ENCODE assay signal across 8 cellular contexts in genomic region chr10:69123306-69123746, GRCh38. TPM values are rescaled to one million over a fixed set of nuclear protein-coding genes. Genes with fewer than 3 reads are reported as not detected.
A peak's percentile ranks its signal among the peaks of the same experiment; 100 is the strongest.
DNase-seq lines count a peak whose midpoint lies in the region; ATAC-seq and TF ChIP-seq lines count a peak whose summit lies in the region.

No MANE protein-coding gene starts in this region.

- peaks cover 42% of the 10 kb centered on the region for H4K20me1 ChIP-seq in BLaER1

- peak overlapping the region; percentile 96 for H3K9ac ChIP-seq in BLaER1

- in situ Hi-C loops in astrocyte of the spinal cord (cut with HindIII; ENCODE audit: low sequenced_read_pairs), result no loop called here

- no peaks in the 10 kb centered on the region for H3K27me3 Mint-ChIP-seq in stimulated activated naive CD8-positive, alpha-beta T cell treated with anti-CD3 and anti-CD28 coated beads, Interleukin-15, amount 100 ng/mL, for 72 hours

- no peaks in the 10 kb centered on the region for H3K9me3 Mint-ChIP-seq in stimulated activated naive CD8-positive, alpha-beta T cell treated with anti-CD3 and anti-CD28 coated beads, Interleukin-15, amount 100 ng/mL, for 72 hours

- DNase-seq in NCI-H460 (ENCODE audit: extremely low read depth, low read depth) (peak; percentile 26), astrocyte of the spinal cord (ENCODE audit: low read depth, low spot score) (no peak), iPS-NIHi7 (ENCODE audit: extremely low spot score) (peak; percentile 70), posterior cingulate gyrus (no peak)
- no peak for DNase-seq in stimulated activated naive CD8-positive, alpha-beta T cell treated with anti-CD3 and anti-CD28 coated beads, Interleukin-15, amount 100 ng/mL, for 72 hours

- H3K4me3 Mint-ChIP-seq in stimulated activated naive CD8-positive, alpha-beta T cell treated with anti-CD3 and anti-CD28 coated beads, Interleukin-15, amount 100 ng/mL, for 72 hours, result peak overlapping the region; percentile 84 to 85

- peak overlapping the region; percentile 99 for H3K4me3 ChIP-seq in BLaER1
- H3K4me3 ChIP-seq in astrocyte of the spinal cord (ENCODE audit: low read depth, low read length), result peak overlapping the region; percentile 91

- H3K36me3 ChIP-seq in BLaER1, result no peaks in the 10 kb centered on the region

- no peaks in the 10 kb centered on the region for H3K9me3 ChIP-seq in BLaER1

- peak overlapping the region; percentile 87 to 94 for H3K27ac Mint-ChIP-seq in stimulated activated naive CD8-positive, alpha-beta T cell treated with anti-CD3 and anti-CD28 coated beads, Interleukin-15, amount 100 ng/mL, for 72 hours

- H3K27ac ChIP-seq in BLaER1, result peak overlapping the region; percentile 94

- peak overlapping the region; percentile 80 for H3K4me2 ChIP-seq in BLaER1

- H3K4me1 ChIP-seq in BLaER1, result peaks cover 31% of the 10 kb centered on the region

- intact Hi-C loops in posterior cingulate gyrus (cut with DNase I), result loop anchor here (5.0 kb wide), 1 partner anchor 136 kb away; the partner anchor contains the start of gene KIFBP

- ATAC-seq in GM18511 (IDR thresholded peaks at IDR 0.05; ENCODE audit: unreplicated experiment) (peak; percentile 41), HG02970 (IDR thresholded peaks at IDR 0.05; ENCODE audit: low FRiP score, unreplicated experiment) (peak; percentile 14)
- ATAC-seq in stimulated activated naive CD8-positive, alpha-beta T cell treated with anti-CD3 and anti-CD28 coated beads, Interleukin-15, amount 100 ng/mL, for 72 hours, result peak; percentile 52

- TF ChIP-seq CTCF in astrocyte of the spinal cord (IDR thresholded peaks at IDR 0.05; ENCODE audit: low read depth, low read length), result peak; percentile 48

- H3K27me3 ChIP-seq in BLaER1, result no peaks in the 10 kb centered on the region

- peaks cover 36% of the 10 kb centered on the region for H3K4me1 Mint-ChIP-seq in stimulated activated naive CD8-positive, alpha-beta T cell treated with anti-CD3 and anti-CD28 coated beads, Interleukin-15, amount 100 ng/mL, for 72 hours

RNA-seq across cellular contexts. Expression of gene VPS26A, which starts 0.7 kb away (rescaled TPM):
- 54.2 and 69.1 TPM in 2 replicates for total RNA-seq in NCI-H460 (2014; rRNA removed; shearing (Covaris generic))
- polyA plus RNA-seq in NCI-H460 (2014; cell fraction: nucleus; rRNA removed), result 15.8 and 35.5 TPM in 2 replicates

RNA-seq across cellular contexts. Expression of gene SRGN, which starts 35.4 kb away (rescaled TPM):
- 2,302 and 2,452 TPM in 2 replicates for total RNA-seq in NCI-H460 (2014; rRNA removed; shearing (Covaris generic))
- polyA plus RNA-seq in NCI-H460 (2014; cell fraction: nucleus; rRNA removed), result 977 and 1,067 TPM in 2 replicates

RNA-seq across cellular contexts. Expression of gene SUPV3L1, which starts 56.7 kb away (rescaled TPM):
- 75.9 and 79.0 TPM in 2 replicates for total RNA-seq in NCI-H460 (2014; rRNA removed; shearing (Covaris generic))
- 71.2 and 78.9 TPM in 2 replicates for polyA plus RNA-seq in NCI-H460 (2014; cell fraction: nucleus; rRNA removed)

Comparison
In these comparisons a context has a peak if more than half of its experiments do, and no peak if none do; other contexts are left out.
1. DNase-seq: peak in NCI-H460 (single experiment) and iPS-NIHi7 (single experiment); none in astrocyte of the spinal cord (single experiment), stimulated activated naive CD8-positive, alpha-beta T cell treated with anti-CD3 and anti-CD28 coated beads, Interleukin-15, amount 100 ng/mL, for 72 hours (0 of 2) and posterior cingulate gyrus (0 of 10).
2. Peak in every context shown above with its lines, with median percentiles within 50 percentile points of each other: ATAC-seq.